ENCODE assay signal across 1 cellular context in the genomic region with DNA sequence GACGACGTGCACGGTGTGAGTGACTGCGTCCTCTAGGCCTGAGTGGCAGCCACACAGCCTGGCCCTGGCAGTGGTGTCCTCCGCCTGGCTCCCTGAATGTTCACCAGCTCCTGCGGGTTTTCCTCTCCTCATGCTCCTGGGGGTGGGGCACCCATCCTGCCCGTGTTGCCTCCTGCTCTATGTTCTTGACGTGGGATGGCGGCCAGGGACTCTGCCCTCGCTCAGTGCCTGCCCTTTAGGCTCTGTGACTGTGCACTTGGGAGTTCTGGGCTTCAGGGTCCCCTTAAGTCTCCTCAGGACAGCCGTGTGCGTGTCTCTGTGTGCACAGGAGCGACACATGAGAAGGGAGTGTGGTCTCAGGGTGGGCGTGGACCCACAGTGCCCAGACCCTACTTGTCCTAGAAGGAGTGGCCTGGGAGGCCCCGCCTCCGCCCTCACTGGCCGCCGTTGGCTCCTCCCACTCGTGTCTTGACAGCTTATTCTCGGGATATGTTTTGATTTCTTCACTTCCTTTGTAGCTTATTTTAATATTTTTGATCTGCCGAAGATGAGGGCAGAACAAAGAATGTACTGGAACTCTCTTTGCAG.
TF ChIP-seq lines count a peak whose summit lies in the region.

No MANE protein-coding gene starts in this region.

TF ChIP-seq in HepG2, 621 proteins besides CTCF, POLR2A, EP300 and RAD21 (continued from another document):
- TF ChIP-seq SYNCRIP (IDR thresholded peaks at IDR 0.05; ENCODE audit: insufficient read depth, low read depth, low read length) (no peak), CC2D1A (CRISPR knock-in tag; IDR thresholded peaks at IDR 0.05) (0 out of 2 replicates have a peak, but pooled peaks have one; percentile 42), NFE2L2 (IDR thresholded peaks at IDR 0.05; ENCODE audit: low read length) (no peak), CCAR2 (optimal IDR thresholded peaks at IDR 0.05; ENCODE audit: low read depth, low read length) (no peak), CCDC6 (CRISPR knock-in tag; IDR thresholded peaks at IDR 0.05) (no peak), ZNF547 (CRISPR knock-in tag; IDR thresholded peaks at IDR 0.05) (peak; percentile 76; the same call in 1 of the 2 replicates), ZNF562 (CRISPR knock-in tag; IDR thresholded peaks at IDR 0.05; ENCODE audit: borderline replicate concordance) (no peak)
- TF ChIP-seq, protein P1, sequence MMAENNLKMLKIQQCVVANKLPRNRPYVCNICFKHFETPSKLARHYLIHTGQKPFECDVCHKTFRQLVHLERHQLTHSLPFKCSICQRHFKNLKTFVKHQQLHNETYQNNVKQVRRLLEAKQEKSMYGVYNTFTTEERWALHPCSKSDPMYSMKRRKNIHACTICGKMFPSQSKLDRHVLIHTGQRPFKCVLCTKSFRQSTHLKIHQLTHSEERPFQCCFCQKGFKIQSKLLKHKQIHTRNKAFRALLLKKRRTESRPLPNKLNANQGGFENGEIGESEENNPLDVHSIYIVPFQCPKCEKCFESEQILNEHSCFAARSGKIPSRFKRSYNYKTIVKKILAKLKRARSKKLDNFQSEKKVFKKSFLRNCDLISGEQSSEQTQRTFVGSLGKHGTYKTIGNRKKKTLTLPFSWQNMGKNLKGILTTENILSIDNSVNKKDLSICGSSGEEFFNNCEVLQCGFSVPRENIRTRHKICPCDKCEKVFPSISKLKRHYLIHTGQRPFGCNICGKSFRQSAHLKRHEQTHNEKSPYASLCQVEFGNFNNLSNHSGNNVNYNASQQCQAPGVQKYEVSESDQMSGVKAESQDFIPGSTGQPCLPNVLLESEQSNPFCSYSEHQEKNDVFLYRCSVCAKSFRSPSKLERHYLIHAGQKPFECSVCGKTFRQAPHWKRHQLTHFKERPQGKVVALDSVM (CRISPR knock-in tag; IDR thresholded peaks at IDR 0.05), result no peak
- TF ChIP-seq, protein P2, sequence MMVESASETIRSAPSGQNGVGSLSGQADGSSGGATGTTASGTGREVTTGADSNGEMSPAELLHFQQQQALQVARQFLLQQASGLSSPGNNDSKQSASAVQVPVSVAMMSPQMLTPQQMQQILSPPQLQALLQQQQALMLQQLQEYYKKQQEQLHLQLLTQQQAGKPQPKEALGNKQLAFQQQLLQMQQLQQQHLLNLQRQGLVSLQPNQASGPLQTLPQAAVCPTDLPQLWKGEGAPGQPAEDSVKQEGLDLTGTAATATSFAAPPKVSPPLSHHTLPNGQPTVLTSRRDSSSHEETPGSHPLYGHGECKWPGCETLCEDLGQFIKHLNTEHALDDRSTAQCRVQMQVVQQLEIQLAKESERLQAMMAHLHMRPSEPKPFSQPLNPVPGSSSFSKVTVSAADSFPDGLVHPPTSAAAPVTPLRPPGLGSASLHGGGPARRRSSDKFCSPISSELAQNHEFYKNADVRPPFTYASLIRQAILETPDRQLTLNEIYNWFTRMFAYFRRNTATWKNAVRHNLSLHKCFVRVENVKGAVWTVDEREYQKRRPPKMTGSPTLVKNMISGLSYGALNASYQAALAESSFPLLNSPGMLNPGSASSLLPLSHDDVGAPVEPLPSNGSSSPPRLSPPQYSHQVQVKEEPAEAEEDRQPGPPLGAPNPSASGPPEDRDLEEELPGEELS (CRISPR knock-in tag; IDR thresholded peaks at IDR 0.05), result no peak
